25 cellular contexts compared by ENCODE assay signal in the genomic region with DNA sequence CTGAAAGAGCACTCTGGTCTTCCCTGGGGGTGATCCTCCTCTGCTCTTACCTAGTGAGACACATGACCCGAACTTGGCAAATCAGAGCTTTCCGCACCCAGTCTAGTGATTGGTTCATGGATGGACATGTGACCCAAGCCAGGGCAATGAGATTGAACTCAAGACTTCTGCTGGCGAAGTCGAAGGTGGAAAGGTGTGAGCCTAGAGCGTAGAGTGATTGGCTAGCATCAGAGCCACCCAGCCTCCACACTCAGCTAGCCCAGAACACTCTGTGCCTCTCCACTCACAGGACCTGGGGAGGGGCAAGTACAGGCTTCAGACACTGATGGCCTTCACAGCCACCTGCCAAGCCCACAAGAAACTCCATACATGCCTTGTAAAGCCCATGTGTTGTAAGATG. TPM values are rescaled to one million over a fixed set of nuclear protein-coding genes. Genes with fewer than 3 reads are reported as not detected.
DNase-seq lines count a peak whose midpoint lies in the region; ATAC-seq, FAIRE-seq and TF ChIP-seq lines count a peak whose summit lies in the region.
"Had no signal": no experiment of that assay in that cellular context is flagged by ENCODE, and none has a peak within 500 bp of the region (broad histone marks: within the 10 kb centered on the region; RNA-seq: fewer than 3 reads in every experiment).

No MANE protein-coding gene starts in this region.

- H4K20me1 ChIP-seq in osteoblast (ENCODE audit: insufficient read depth, low read length), result peaks cover 14% of the 10 kb centered on the region

- H3K4me3 ChIP-seq in bronchial epithelial cell (ENCODE audit: low read depth, low read length), result no peak overlapping the region
- H3K4me3 ChIP-seq in osteoblast (ENCODE audit: insufficient read depth, low read length), result no peak overlapping the region
- H3K4me3 ChIP-seq: SJCRH30 had no signal

- no peak overlapping the region for H3K27ac Mint-ChIP-seq in activated T-helper 17 cell treated with anti-CD3 and anti-CD28 coated beads, Interleukin-2, amount 50 U/mL, for 72 hours
- H3K27ac Mint-ChIP-seq: H9 had no signal

- no peak overlapping the region for H3K4me3 Mint-ChIP-seq in activated T-helper 17 cell treated with anti-CD3 and anti-CD28 coated beads, Interleukin-2, amount 50 U/mL, for 72 hours
- H3K4me3 Mint-ChIP-seq: H9 had no signal

- H3K27me3 ChIP-seq in bronchial epithelial cell (ENCODE audit: control insufficient read depth, insufficient read depth, low read length), result no peaks in the 10 kb centered on the region
- no peaks in the 10 kb centered on the region for H3K27me3 ChIP-seq in osteoblast (ENCODE audit: insufficient read depth, low read length)
- H3K27me3 ChIP-seq: SJCRH30 had no signal

- peaks cover 20% of the 10 kb centered on the region for H3K4me1 ChIP-seq in osteoblast (ENCODE audit: insufficient read depth, low read length)
- H3K4me1 ChIP-seq: SJCRH30 had no signal

- peak; percentile 56 for DNase-seq in DMS 273 (lab: John Stamatoyannopoulos, UW; ENCODE audit: unreplicated experiment)
- DNase-seq in DMS 273 treated with DMSO at 0.1 percent for 48 hours (lab: John Stamatoyannopoulos, UW), result no peak
- DNase-seq in bronchial epithelial cell (ENCODE audit: low read depth), result no peak
- DNase-seq in osteoblast (ENCODE audit: insufficient read length, low spot score, missing footprints), result peak; percentile 63
- DNase-seq in cerebellar cortex (ENCODE audit: low spot score), result no peak
- no peak for DNase-seq in putamen (ENCODE audit: low spot score)
- no peak for DNase-seq in activated CD4-positive, alpha-beta T cell treated with anti-CD3 and anti-CD28 coated beads, Interleukin-2, amount 50 U/mL, for 1 hour
- DNase-seq: 8988T; AML-193; C1 segment of cervical spinal cord; DMS79; H9; NCI-H1092 treated with DMSO at 0.1 percent for 48 hours; NCI-H146; NCI-H2029 treated with DMSO at 0.1 percent for 48 hours; NCI-H226; NCI-H510A treated with DMSO at 0.1 percent for 48 hours; NCI-H774; NK-92 treated with Interleukin-12 subunit alpha and Interleukin-12 subunit beta, amount 100 ng/mL, for 24 hours; SJCRH30 had no signal

- ATAC-seq in activated T-helper 17 cell treated with anti-CD3 and anti-CD28 coated beads, Interleukin-2, amount 50 U/mL, for 72 hours (replicated peaks), result no peak
- ATAC-seq: HepG2, Panc1 had no signal

- peaks cover 61% of the 10 kb centered on the region for H3K36me3 Mint-ChIP-seq in activated T-helper 17 cell treated with anti-CD3 and anti-CD28 coated beads, Interleukin-2, amount 50 U/mL, for 72 hours (ENCODE audit: low read depth)

- no peaks in the 10 kb centered on the region for H3K9me3 ChIP-seq in osteoblast (ENCODE audit: low read depth, low read length)
- H3K9me3 ChIP-seq: SJCRH30 had no signal

- H3K4me2 ChIP-seq in osteoblast (ENCODE audit: insufficient read depth, low read length), result no peak overlapping the region
- H3K4me2 ChIP-seq: KMS-11 had no signal

- no peaks in the 10 kb centered on the region for H3K27me3 Mint-ChIP-seq in activated T-helper 17 cell treated with anti-CD3 and anti-CD28 coated beads, Interleukin-2, amount 50 U/mL, for 72 hours

- no peaks in the 10 kb centered on the region for H3K9me3 Mint-ChIP-seq in activated T-helper 17 cell treated with anti-CD3 and anti-CD28 coated beads, Interleukin-2, amount 50 U/mL, for 72 hours
- H3K9me3 Mint-ChIP-seq: H9 had no signal

- H3K79me2 ChIP-seq in osteoblast (ENCODE audit: insufficient read depth, low read length), result no peaks in the 10 kb centered on the region

- H2AFZ ChIP-seq in osteoblast (ENCODE audit: low read length), result no peak overlapping the region

- H3K27ac ChIP-seq in osteoblast (ENCODE audit: low read depth, low read length), result no peak overlapping the region
- H3K27ac ChIP-seq: HL-60, KMS-11, SJCRH30 had no signal

- TF ChIP-seq CTCF in bronchial epithelial cell (IDR thresholded peaks at IDR 0.05; ENCODE audit: insufficient read depth, low read length, severe bottlenecking), result no peak
- no peak for TF ChIP-seq CTCF in osteoblast (IDR thresholded peaks at IDR 0.05; ENCODE audit: extremely low read depth, low read depth, low read length)

- FAIRE-seq in bronchial epithelial cell (lab: Jason Lieb, UNC), result peak; percentile 62
- FAIRE-seq: HepG2 had no signal

- H3K36me3 ChIP-seq in bronchial epithelial cell (ENCODE audit: control insufficient read depth, insufficient read depth, low read length) (peaks cover 6% of the 10 kb centered on the region), osteoblast (ENCODE audit: insufficient read depth, low read length) (no peaks in the 10 kb centered on the region)
- H3K36me3 ChIP-seq: SJCRH30 had no signal

- H3K4me1 Mint-ChIP-seq in activated T-helper 17 cell treated with anti-CD3 and anti-CD28 coated beads, Interleukin-2, amount 50 U/mL, for 72 hours, result peaks cover 6% of the 10 kb centered on the region

RNA-seq across cellular contexts. Expression of a gene that starts 17.6 kb away (rescaled TPM):
- total RNA-seq in bronchial epithelial cell (11.3 and 11.5 TPM in 2 replicates), osteoblast (19.2 and 20.3 TPM in 2 replicates)
- total RNA-seq in activated T-helper 17 cell treated with anti-CD3 and anti-CD28 coated beads, Interleukin-2, amount 50 U/mL, for 72 hours, result 10 to 100 TPM; 30.8 to 33.5 TPM

RNA-seq across cellular contexts. Expression of a gene that starts 17.8 kb away (rescaled TPM):
- total RNA-seq in bronchial epithelial cell (5.3 and 6.5 TPM in 2 replicates), osteoblast (13.0 and 13.3 TPM in 2 replicates)
- 1 to 10 TPM; 6.4 to 7.2 TPM for total RNA-seq in activated T-helper 17 cell treated with anti-CD3 and anti-CD28 coated beads, Interleukin-2, amount 50 U/mL, for 72 hours

RNA-seq across cellular contexts. Expression of a gene that starts 48.7 kb away (rescaled TPM):
- under 0.01 and 0.13 TPM in 2 replicates for total RNA-seq in bronchial epithelial cell
- total RNA-seq in osteoblast, result 1.8 and 2.9 TPM in 2 replicates
- under 1 TPM in 1 of 2 donors, not detected in 1; 0.58 TPM for total RNA-seq in activated T-helper 17 cell treated with anti-CD3 and anti-CD28 coated beads, Interleukin-2, amount 50 U/mL, for 72 hours

RNA-seq across cellular contexts. Expression of a gene that starts 49.2 kb away (rescaled TPM):
- total RNA-seq in bronchial epithelial cell (12.4 and 17.8 TPM in 2 replicates), osteoblast (32.1 and 38.7 TPM in 2 replicates)
- 10 to 100 TPM; 20.4 to 24.8 TPM for total RNA-seq in activated T-helper 17 cell treated with anti-CD3 and anti-CD28 coated beads, Interleukin-2, amount 50 U/mL, for 72 hours

Comparison
In these comparisons a context has a peak if more than half of its experiments do, and no peak if none do; other contexts are left out.
1. DNase-seq: peak in DMS 273 (single experiment) and osteoblast (single experiment); none in DMS 273 treated with DMSO at 0.1 percent for 48 hours (single experiment), bronchial epithelial cell (single experiment), cerebellar cortex (single experiment), putamen (single experiment) and activated CD4-positive, alpha-beta T cell treated with anti-CD3 and anti-CD28 coated beads, Interleukin-2, amount 50 U/mL, for 1 hour (single experiment).